10 cellular contexts compared by ENCODE assay signal in genomic region chr10:3807221-3807927, GRCh38. TPM values are rescaled to one million over a fixed set of nuclear protein-coding genes. Genes with fewer than 3 reads are reported as not detected.
DNase-seq lines count a peak whose midpoint lies in the region; ATAC-seq and TF ChIP-seq lines count a peak whose summit lies in the region.
"Had no signal": no experiment of that assay in that cellular context is flagged by ENCODE, and none has a peak within 500 bp of the region (broad histone marks: within the 10 kb centered on the region; RNA-seq: fewer than 3 reads in every experiment).

No MANE protein-coding gene starts in this region.

- H3K27me3 ChIP-seq in gastroesophageal sphincter (no peaks in the 10 kb centered on the region), suprapubic skin (no peaks in the 10 kb centered on the region)

- 85% methylated on average over 7 of the region's 15 CpGs; no CpG with 5 or more reads in 1 of the 2 donors for WGBS in gastroesophageal sphincter (ENCODE audit: low coverage in 1 of 2), 2 donors
- 78% methylated on average over 14 of the region's 15 CpGs for WGBS in suprapubic skin

- H3K36me3 ChIP-seq in gastroesophageal sphincter (no peaks in the 10 kb centered on the region), suprapubic skin (no peaks in the 10 kb centered on the region)

- TF ChIP-seq EP300 in gastroesophageal sphincter (IDR thresholded peaks at IDR 0.05) (no peak), suprapubic skin (IDR thresholded peaks at IDR 0.05) (no peak)

- H3K9me3 Mint-ChIP-seq in activated T-cell treated with anti-CD3 and anti-CD28 coated beads, Interleukin-2, amount 50 U/mL, for 72 hours: no peaks in the 10 kb centered on the region

- no peaks in the 10 kb centered on the region for H3K27me3 Mint-ChIP-seq in activated T-cell treated with anti-CD3 and anti-CD28 coated beads, Interleukin-2, amount 50 U/mL, for 72 hours (ENCODE audit: low read depth)

- no peaks in the 10 kb centered on the region for H3K4me1 Mint-ChIP-seq in activated T-cell treated with anti-CD3 and anti-CD28 coated beads, Interleukin-2, amount 50 U/mL, for 72 hours (ENCODE audit: low read depth)

- H3K4me3 Mint-ChIP-seq in activated T-cell treated with anti-CD3 and anti-CD28 coated beads, Interleukin-2, amount 50 U/mL, for 72 hours: peak overlapping the region; percentile 46 to 75

- DNase-seq in activated T-cell treated with anti-CD3 and anti-CD28 coated beads, Interleukin-2, amount 50 U/mL, for 72 hours: no peak
- DNase-seq in activated T-cell treated with anti-CD3 and anti-CD28 coated beads, Interleukin-2, amount 50 U/mL, for 48 hours: no peak
- DNase-seq in SHP77 treated with DMSO at 0.1 percent for 48 hours (lab: John Stamatoyannopoulos, UW): peak; percentile 42
- DNase-seq in suprapubic skin (ENCODE audit: low spot score in 2 of 2): no peak
- no peak for DNase-seq in globus pallidus (ENCODE audit: low spot score)
- DNase-seq in effector CD4-positive, alpha-beta T cell: no peak
- DNase-seq: anterior cingulate cortex, NCI-H446 treated with DMSO at 0.1 percent for 48 hours had no signal

- H3K4me3 ChIP-seq in gastroesophageal sphincter (no peak overlapping the region), suprapubic skin (no peak overlapping the region)

- H3K27ac Mint-ChIP-seq in activated T-cell treated with anti-CD3 and anti-CD28 coated beads, Interleukin-2, amount 50 U/mL, for 72 hours: no peak overlapping the region

- H3K27ac ChIP-seq in gastroesophageal sphincter: peak overlapping the region in 3 of 4 donors; percentile 81 to 85 (median 83)
- H3K27ac ChIP-seq in suprapubic skin: peak overlapping the region; percentile 94

- H3K36me3 Mint-ChIP-seq in activated T-cell treated with anti-CD3 and anti-CD28 coated beads, Interleukin-2, amount 50 U/mL, for 72 hours (ENCODE audit: insufficient read depth in 2 of 2): no peaks in the 10 kb centered on the region

- H3K9me3 ChIP-seq in gastroesophageal sphincter (no peaks in the 10 kb centered on the region), suprapubic skin (no peaks in the 10 kb centered on the region)

- no peak for TF ChIP-seq CTCF in gastroesophageal sphincter (IDR thresholded peaks at IDR 0.05)
- TF ChIP-seq CTCF in suprapubic skin (IDR thresholded peaks at IDR 0.05): no peak

- peaks cover 0 to 70% (median 49%) of the 10 kb centered on the region in 3 donors for H3K4me1 ChIP-seq in gastroesophageal sphincter
- H3K4me1 ChIP-seq in suprapubic skin: peaks cover 81% of the 10 kb centered on the region

- TF ChIP-seq POLR2A in gastroesophageal sphincter (IDR thresholded peaks at IDR 0.05): no peak
- TF ChIP-seq POLR2A in suprapubic skin (IDR thresholded peaks at IDR 0.05): no peak

- no peak for ATAC-seq in activated T-cell treated with anti-CD3 and anti-CD28 coated beads, Interleukin-2, amount 50 U/mL, for 72 hours (replicated peaks in 1 of 2)
- ATAC-seq in gastroesophageal sphincter: no peak
- ATAC-seq in HG02610 (IDR thresholded peaks at IDR 0.05; ENCODE audit: unreplicated experiment): no peak

RNA-seq across cellular contexts. Expression of gene KLF6, which starts 22.4 kb away (rescaled TPM):
- total RNA-seq in activated T-cell treated with anti-CD3 and anti-CD28 coated beads, Interleukin-2, amount 50 U/mL, for 72 hours: 100 to 1,000 TPM; 184 to 240 TPM
- total RNA-seq in gastroesophageal sphincter: 100 to 1,000 TPM in 2 of 4 donors, 10 to 100 TPM in 2; 90.3 to 113 (median 105) TPM
- total RNA-seq in suprapubic skin: 100 to 1,000 TPM; 242 to 484 (median 276) TPM
